10 cellular contexts compared by ENCODE assay signal in the genomic region with DNA sequence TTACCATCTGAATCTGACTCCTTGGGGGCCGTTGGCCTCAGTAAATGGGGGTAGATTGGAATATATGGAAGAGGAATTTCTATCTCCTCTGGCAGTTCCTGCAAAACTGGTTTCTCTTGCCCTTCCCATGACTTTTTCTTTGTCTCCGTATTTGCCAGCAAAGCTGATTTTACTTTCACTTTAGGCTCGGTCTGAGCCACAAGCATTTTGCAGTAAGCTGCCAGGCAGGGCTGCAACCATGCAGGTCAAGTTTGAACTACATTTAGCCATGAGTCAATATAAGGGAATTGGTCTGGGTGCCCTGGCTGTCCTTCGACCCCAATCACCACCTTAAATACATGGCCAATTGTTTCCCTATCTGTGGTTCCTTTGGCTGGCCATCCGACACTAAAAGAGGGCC.
DNase-seq lines count a peak whose midpoint lies in the region; ATAC-seq and TF ChIP-seq lines count a peak whose summit lies in the region.
"Had no signal": no experiment of that assay in that cellular context is flagged by ENCODE, and none has a peak within 500 bp of the region (broad histone marks: within the 10 kb centered on the region; RNA-seq: fewer than 3 reads in every experiment).

No MANE protein-coding gene starts in this region.

- H3K79me1 ChIP-seq in trophoblast cell (ENCODE audit: low read length) = peaks cover 4% of the 10 kb centered on the region

- H4K91ac ChIP-seq in trophoblast cell (ENCODE audit: low read depth, low read length) = no peak overlapping the region

- no peak overlapping the region for H4K12ac ChIP-seq in trophoblast cell (ENCODE audit: low read depth, low read length)

- WGBS in heart left ventricle, 4 donors = 70 to 78% (median 75%) methylated on average over 5 of the region's 5 CpGs
- WGBS in trophoblast cell (ENCODE audit: extremely low coverage, insufficient coverage, insufficient read length) = no CpG with 5 or more reads among the region's 5 CpGs

- H2BK5ac ChIP-seq in trophoblast cell (ENCODE audit: low read depth, low read length, poor library complexity) = peak overlapping the region; percentile 69

- peaks cover 0 to 97% (median 67%) of the 10 kb centered on the region in 9 donors for H3K36me3 ChIP-seq in heart left ventricle
- H3K36me3 ChIP-seq in trophoblast cell (ENCODE audit: control insufficient read depth in 1 of 2, insufficient read depth in 2 of 2, low read length in 2 of 2) = peaks cover 52 to 73% of the 10 kb centered on the region in 2 experiments

- H3K9me3 ChIP-seq in heart left ventricle = peaks cover 0 to 66% (median 29%) of the 10 kb centered on the region in 12 donors
- peaks cover 17% of the 10 kb centered on the region for H3K9me3 ChIP-seq in trophoblast cell (ENCODE audit: insufficient read depth, low read depth, low read length)

- H3K23ac ChIP-seq in trophoblast cell (ENCODE audit: low read length) = no peak overlapping the region

- POLR2A ChIA-PET in RWPE1 (lab: Yijun Ruan, JAX; ENCODE audit: low non-redundant PET) = no interaction called here

- peak overlapping the region; percentile 61 for H3K18ac ChIP-seq in trophoblast cell (ENCODE audit: low read length)

- H4K8ac ChIP-seq in trophoblast cell (ENCODE audit: low read depth, low read length) = peak overlapping the region; percentile 49

- no peak overlapping the region for H2AFZ ChIP-seq in trophoblast cell (ENCODE audit: insufficient read depth, low read length, poor library complexity)

- DNase-seq in HL-60 (ENCODE audit: low read depth in 1 of 2, low spot score in 1 of 2) (peak in 1 of 2 experiments; percentile 43), RWPE1 (ENCODE audit: low spot score) (peak; percentile 9), heart left ventricle (peak in 2 of 5 donors; percentile 19 to 36), trophoblast cell (peak; percentile 65 to 85), dorsolateral prefrontal cortex (no peak), NCI-H69 (lab: John Stamatoyannopoulos, UW) (no peak)
- DNase-seq in NK-92 treated with Interleukin-12 subunit alpha and Interleukin-12 subunit beta, amount 100 ng/mL, for 24 hours (lab: John Stamatoyannopoulos, UW) = no peak
- DNase-seq: activated CD4-positive, alpha-beta T cell treated with anti-CD3 and anti-CD28 coated beads for 1 hour; H7 had no signal

- CTCF ChIA-PET in RWPE1 (lab: Yijun Ruan, JAX) = no interaction called here

- peak overlapping the region; percentile 43 for H2BK12ac ChIP-seq in trophoblast cell (ENCODE audit: low read length)

- H3K14ac ChIP-seq in trophoblast cell (ENCODE audit: low read length) = no peak overlapping the region

- H3K4me1 ChIP-seq in heart left ventricle (no peaks in the 10 kb centered on the region), trophoblast cell (ENCODE audit: control insufficient read depth in 1 of 2, insufficient read depth in 2 of 2, low read length in 2 of 2) (peaks cover 13 to 16% of the 10 kb centered on the region in 2 experiments)

- intact Hi-C loops in heart left ventricle (cut with DNase I) (no loop called here), dorsolateral prefrontal cortex (cut with DNase I) (no loop called here)

- TF ChIP-seq CTCF in HL-60 (IDR thresholded peaks at IDR 0.05; ENCODE audit: insufficient read depth, low read length) (no peak), RWPE1 (conservative IDR thresholded peaks at IDR 0.05; ENCODE audit: low read depth) (no peak), heart left ventricle (IDR thresholded peaks at IDR 0.05) (no peak), dorsolateral prefrontal cortex (IDR thresholded peaks at IDR 0.05 in 54 of 56, conservative IDR thresholded peaks at IDR 0.05 in 2 of 56; ENCODE audit: low read depth in 1 of 56, partially characterized antibody in 56 of 56) (no peak)

- H3K27ac ChIP-seq in HL-60 (replicated peaks) = peak overlapping the region; percentile 89
- no peak overlapping the region for H3K27ac ChIP-seq in RWPE1
- H3K27ac ChIP-seq in heart left ventricle = peak overlapping the region in 8 of 12 donors; percentile 54 to 77 (median 69)
- peak overlapping the region; percentile 81 for H3K27ac ChIP-seq in trophoblast cell (ENCODE audit: low read depth, low read length)
- H3K27ac ChIP-seq in dorsolateral prefrontal cortex = peak overlapping the region in 1 of 59 donors; percentile 19

- H3K4me2 ChIP-seq in trophoblast cell (ENCODE audit: low read length) = peak overlapping the region; percentile 45

- no peaks in the 10 kb centered on the region for H3K79me2 ChIP-seq in trophoblast cell (ENCODE audit: control insufficient read depth, insufficient read depth, low read length, poor library complexity)

- no peak overlapping the region for H3K9ac ChIP-seq in trophoblast cell (ENCODE audit: low read length)

- TF ChIP-seq POLR2A in heart left ventricle (IDR thresholded peaks at IDR 0.05) = no peak

- ATAC-seq in heart left ventricle (peak; percentile 51 to 88 (median 83)), GM19395 (IDR thresholded peaks at IDR 0.05; ENCODE audit: unreplicated experiment) (no peak)

- no peaks in the 10 kb centered on the region for H3K27me3 ChIP-seq in HL-60 (ENCODE audit: insufficient read depth, poor library complexity, severe bottlenecking)
- no peaks in the 10 kb centered on the region for H3K27me3 ChIP-seq in heart left ventricle
- H3K27me3 ChIP-seq in trophoblast cell (ENCODE audit: insufficient read depth, low read length) = no peaks in the 10 kb centered on the region
- H3K27me3 ChIP-seq in dorsolateral prefrontal cortex = no peaks in the 10 kb centered on the region

- H2BK120ac ChIP-seq in trophoblast cell (ENCODE audit: insufficient read depth, low read length, poor library complexity) = no peak overlapping the region

- H2AK5ac ChIP-seq in trophoblast cell (ENCODE audit: low read length) = no peak overlapping the region

- H3K4ac ChIP-seq in trophoblast cell (ENCODE audit: low read depth, low read length) = peak overlapping the region; percentile 40

- H3K4me3 ChIP-seq in HL-60 (replicated peaks; ENCODE audit: insufficient read depth, low read length) = peak overlapping the region; percentile 45
- H3K4me3 ChIP-seq in heart left ventricle = peak overlapping the region in 9 of 12 donors; percentile 10 to 43 (median 25)
- no peak overlapping the region for H3K4me3 ChIP-seq in trophoblast cell (ENCODE audit: low read depth, low read length)
- peak overlapping the region in 1 of 59 donors; percentile 9 for H3K4me3 ChIP-seq in dorsolateral prefrontal cortex

Comparison
In these comparisons a context has a peak if more than half of its experiments do, and no peak if none do; other contexts are left out.
1. DNase-seq: peak in RWPE1 (single experiment) and trophoblast cell (2 of 2); none in dorsolateral prefrontal cortex (0 of 10), NK-92 treated with Interleukin-12 subunit alpha and Interleukin-12 subunit beta, amount 100 ng/mL, for 24 hours (single experiment) and NCI-H69 (single experiment).